Comparison of ENCODE assay signal across 14 cellular contexts in genomic region chr12:100995201-100995600, GRCh38.
A peak's percentile ranks its signal among the peaks of the same experiment; 100 is the strongest.
DNase-seq lines count a peak whose midpoint lies in the region; ATAC-seq, FAIRE-seq and TF ChIP-seq lines count a peak whose summit lies in the region.
"Had no signal": no experiment of that assay in that cellular context is flagged by ENCODE, and none has a peak within 500 bp of the region (broad histone marks: within the 10 kb centered on the region; RNA-seq: fewer than 3 reads in every experiment).

No MANE protein-coding gene starts in this region.

- DNase-seq in GM12892 (ENCODE audit: insufficient read length) (no peak), MG63 (peak; percentile 13), glomerular visceral epithelial cell (ENCODE audit: extremely low spot score) (peak; percentile 4), inferior parietal cortex (ENCODE audit: extremely low spot score) (no peak), right cardiac atrium (no peak), natural killer cell (no peak), hypothalamus (lab: John Stamatoyannopoulos, UW) (no peak)
- DNase-seq: activated CD8-positive, alpha-beta memory T cell treated with anti-CD3 and anti-CD28 coated beads, Interleukin-2, amount 10 ng/mL, durations not matched to agents 7 days and 5 days; CD8-positive, alpha-beta memory T cell; cerebellar nuclear complex; Karpas-422; sigmoid colon; stimulated activated naive CD8-positive, alpha-beta T cell treated with anti-CD3 and anti-CD28 coated beads, Interleukin-15, Interleukin-2, amounts not matched to agents 100 U/mL and 50 U/mL, for 24 hours had no signal

- H3K9me3 Mint-ChIP-seq in natural killer cell, result peaks cover 12 to 17% of the 10 kb centered on the region in 2 donors

- H3K36me3 ChIP-seq in MG63, result no peaks in the 10 kb centered on the region
- H3K36me3 ChIP-seq: sigmoid colon had no signal

- no peaks in the 10 kb centered on the region for H3K27me3 Mint-ChIP-seq in natural killer cell (ENCODE audit: low read depth in 2 of 2)
- H3K27me3 Mint-ChIP-seq: activated CD8-positive, alpha-beta memory T cell treated with anti-CD3 and anti-CD28 coated beads, Interleukin-2, amount 10 ng/mL, durations not matched to agents 7 days and 5 days had no signal

- H3K9me3 ChIP-seq in MG63, result no peaks in the 10 kb centered on the region
- H3K9me3 ChIP-seq in right cardiac atrium (ENCODE audit: control insufficient read depth, low read length), result no peaks in the 10 kb centered on the region
- H3K9me3 ChIP-seq: sigmoid colon had no signal

- FAIRE-seq in GM12892 (lab: Jason Lieb, UNC), result peak; percentile 14

- H3K4me3 ChIP-seq in MG63 (no peak overlapping the region), right cardiac atrium (ENCODE audit: low read length) (no peak overlapping the region)
- H3K4me3 ChIP-seq: sigmoid colon had no signal

- H3K36me3 Mint-ChIP-seq in natural killer cell, result no peaks in the 10 kb centered on the region
- H3K36me3 Mint-ChIP-seq: activated CD8-positive, alpha-beta memory T cell treated with anti-CD3 and anti-CD28 coated beads, Interleukin-2, amount 10 ng/mL, durations not matched to agents 7 days and 5 days; CD8-positive, alpha-beta memory T cell had no signal

- no peak overlapping the region for H3K27ac Mint-ChIP-seq in natural killer cell
- H3K27ac Mint-ChIP-seq: activated CD8-positive, alpha-beta memory T cell treated with anti-CD3 and anti-CD28 coated beads, Interleukin-2, amount 10 ng/mL, durations not matched to agents 7 days and 5 days; CD8-positive, alpha-beta memory T cell had no signal

- H3K27ac ChIP-seq in right cardiac atrium (ENCODE audit: low read length), result no peak overlapping the region
- H3K27ac ChIP-seq: sigmoid colon had no signal

- no peak overlapping the region for H3K4me3 Mint-ChIP-seq in natural killer cell
- H3K4me3 Mint-ChIP-seq: activated CD8-positive, alpha-beta memory T cell treated with anti-CD3 and anti-CD28 coated beads, Interleukin-2, amount 10 ng/mL, durations not matched to agents 7 days and 5 days; CD8-positive, alpha-beta memory T cell had no signal

- intact Hi-C loops in right cardiac atrium (cut with DNase I) (no loop called here), natural killer cell (cut with micrococcal nuclease) (no loop called here)

- no peak for TF ChIP-seq CTCF in natural killer cell (IDR thresholded peaks at IDR 0.05)

- H3K4me1 Mint-ChIP-seq in natural killer cell, result no peaks in the 10 kb centered on the region
- H3K4me1 Mint-ChIP-seq: activated CD8-positive, alpha-beta memory T cell treated with anti-CD3 and anti-CD28 coated beads, Interleukin-2, amount 10 ng/mL, durations not matched to agents 7 days and 5 days; CD8-positive, alpha-beta memory T cell had no signal

- H3K27me3 ChIP-seq in MG63, result no peaks in the 10 kb centered on the region; the same call in 1 of the 2 replicates
- no peaks in the 10 kb centered on the region for H3K27me3 ChIP-seq in right cardiac atrium (ENCODE audit: control insufficient read depth, insufficient read depth)
- H3K27me3 ChIP-seq: sigmoid colon had no signal

- no peaks in the 10 kb centered on the region for H3K4me1 ChIP-seq in right cardiac atrium (ENCODE audit: control insufficient read depth, insufficient read depth, low read length)
- H3K4me1 ChIP-seq: sigmoid colon had no signal

- WGBS in right cardiac atrium, result 67% methylated on average over 3 of the region's 3 CpGs

- ATAC-seq in HG02610 (IDR thresholded peaks at IDR 0.05; ENCODE audit: unreplicated experiment), result peak; percentile 86
- no peak for ATAC-seq in right cardiac atrium
- no peak for ATAC-seq in natural killer cell
- ATAC-seq: activated CD8-positive, alpha-beta memory T cell treated with anti-CD3 and anti-CD28 coated beads, Interleukin-2, amount 10 ng/mL, durations not matched to agents 7 days and 5 days; stimulated activated naive CD8-positive, alpha-beta T cell treated with anti-CD3 and anti-CD28 coated beads, Interleukin-15, Interleukin-2, amounts not matched to agents 100 U/mL and 50 U/mL, for 24 hours had no signal

- TF ChIP-seq POLR2A in GM12892 (IDR thresholded peaks at IDR 0.05; ENCODE audit: low read depth, low read length), result no peak

Comparison
In these comparisons a context has a peak if more than half of its experiments do, and no peak if none do; other contexts are left out.
1. DNase-seq: peak in MG63 (single experiment) and glomerular visceral epithelial cell (single experiment); none in GM12892 (single experiment), inferior parietal cortex (single experiment), right cardiac atrium (0 of 3), natural killer cell (single experiment) and hypothalamus (0 of 51).